8 cellular contexts compared by ENCODE assay signal in the genomic region with DNA sequence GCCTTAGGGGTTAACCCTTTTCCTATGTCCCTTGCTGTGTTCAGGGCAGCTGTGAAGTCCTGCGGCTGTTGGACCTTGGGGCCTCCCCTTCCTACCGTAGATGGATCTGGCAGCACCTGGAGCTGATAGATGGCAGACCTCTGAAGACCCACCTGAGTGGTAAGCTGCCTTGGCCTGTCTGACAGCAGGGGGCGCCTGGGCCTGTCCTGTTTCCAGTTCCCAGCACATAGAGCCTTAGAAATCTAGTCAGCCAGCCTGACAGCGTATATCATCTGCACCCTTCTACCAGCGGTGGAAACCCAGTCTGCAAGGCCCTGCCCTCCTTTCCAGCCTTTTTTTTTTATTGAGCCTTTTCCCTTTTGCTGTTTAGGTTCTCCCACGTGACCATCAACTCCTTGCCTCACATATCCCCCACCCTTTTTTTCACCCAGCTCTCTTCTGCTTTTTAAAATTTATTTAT. TPM values are rescaled to one million over a fixed set of nuclear protein-coding genes. Genes with fewer than 3 reads are reported as not detected.
DNase-seq lines count a peak whose midpoint lies in the region; ATAC-seq and TF ChIP-seq lines count a peak whose summit lies in the region.

No MANE protein-coding gene starts in this region.

- CTCF ChIA-PET in GM10248 (lab: Yijun Ruan, JAX), result interaction anchor here (0.6 to 12.1 kb wide), 29 partner anchors 8 to 813 kb away, joined by 3 to 495 read pairs (median 3); a partner anchor contains a TSS

- no peak overlapping the region for H3K4me3 ChIP-seq in upper lobe of right lung

- TF ChIP-seq CTCF in GM10248 (IDR thresholded peaks at IDR 0.05; ENCODE audit: control extremely low read depth, extremely low read depth, low read depth, missing control alignments) (peak; percentile 92), upper lobe of right lung (IDR thresholded peaks at IDR 0.05) (peak; percentile 90)

- ATAC-seq in Right ventricle myocardium superior (ENCODE audit: poor library complexity) (peak; percentile 97), upper lobe of right lung (peak; percentile 98), GM19467 (IDR thresholded peaks at IDR 0.05; ENCODE audit: unreplicated experiment) (no peak)

- H3K27ac Mint-ChIP-seq in activated naive CD8-positive, alpha-beta T cell treated with anti-CD3 and anti-CD28 coated beads for 36 hours, result no peak overlapping the region

- peaks cover 3% of the 10 kb centered on the region for H3K4me1 Mint-ChIP-seq in activated naive CD8-positive, alpha-beta T cell treated with anti-CD3 and anti-CD28 coated beads for 36 hours

- H3K27me3 Mint-ChIP-seq in activated naive CD8-positive, alpha-beta T cell treated with anti-CD3 and anti-CD28 coated beads for 36 hours, result no peaks in the 10 kb centered on the region

- no peak overlapping the region for H3K4me3 Mint-ChIP-seq in activated naive CD8-positive, alpha-beta T cell treated with anti-CD3 and anti-CD28 coated beads for 36 hours

- intact Hi-C loops in Right ventricle myocardium superior (cut with DNase I), result loop anchor here (2.0 kb wide), 2 partner anchors 144 to 206 kb away; no protein-coding TSS in a partner anchor
- intact Hi-C loops in posterior cingulate gyrus (cut with DNase I), result loop anchor here (1.0 to 10.0 kb wide), 3 partner anchors 143 to 200 kb away; a partner anchor contains a TSS
- intact Hi-C loops in upper lobe of right lung (cut with DNase I), result loop anchor here (5.0 kb wide), 1 partner anchor 142 kb away; no protein-coding TSS in a partner anchor

- peaks cover 3% of the 10 kb centered on the region for H3K4me1 ChIP-seq in upper lobe of right lung

- no peak overlapping the region for H3K27ac ChIP-seq in upper lobe of right lung

- H3K9me3 ChIP-seq in upper lobe of right lung, result no peaks in the 10 kb centered on the region

- POLR2A ChIA-PET in GM10248 (lab: Yijun Ruan, JAX), result interaction anchor here (1.4 kb wide), 1 partner anchor 143 kb away, joined by 6 read pairs; no protein-coding TSS in a partner anchor

- no peaks in the 10 kb centered on the region for H3K36me3 ChIP-seq in upper lobe of right lung

- H3K9me3 Mint-ChIP-seq in activated naive CD8-positive, alpha-beta T cell treated with anti-CD3 and anti-CD28 coated beads for 36 hours, result no peaks in the 10 kb centered on the region

- DNase-seq in GM10248 (ENCODE audit: extremely low spot score), result peak; percentile 76
- peak; percentile 88 for DNase-seq in NCI-H146 treated with DMSO at 0.1 percent for 48 hours (lab: John Stamatoyannopoulos, UW; ENCODE audit: unreplicated experiment)
- DNase-seq in SW 1271 (lab: John Stamatoyannopoulos, UW), result peak; percentile 86 to 94
- DNase-seq in activated naive CD8-positive, alpha-beta T cell treated with anti-CD3 and anti-CD28 coated beads for 36 hours, result peak; percentile 77
- peak; percentile 90 for DNase-seq in Right ventricle myocardium superior
- DNase-seq in posterior cingulate gyrus, result peak; percentile 44 to 97 (median 80)
- peak; percentile 93 for DNase-seq in upper lobe of right lung

- H3K36me3 Mint-ChIP-seq in activated naive CD8-positive, alpha-beta T cell treated with anti-CD3 and anti-CD28 coated beads for 36 hours, result no peaks in the 10 kb centered on the region

- H3K27me3 ChIP-seq in upper lobe of right lung, result no peaks in the 10 kb centered on the region

RNA-seq across cellular contexts. Expression of a gene that starts 26.6 kb away (rescaled TPM):
- 1 to 10 TPM; 3.6 to 3.8 TPM for total RNA-seq in activated naive CD8-positive, alpha-beta T cell treated with anti-CD3 and anti-CD28 coated beads for 36 hours
- total RNA-seq in Right ventricle myocardium superior (3.8 TPM), upper lobe of right lung (3.4 TPM)

RNA-seq across cellular contexts. Expression of a gene that starts 40.7 kb away (rescaled TPM):
- 10 to 100 TPM; 47.4 to 47.8 TPM for total RNA-seq in activated naive CD8-positive, alpha-beta T cell treated with anti-CD3 and anti-CD28 coated beads for 36 hours
- 37.9 TPM for total RNA-seq in Right ventricle myocardium superior
- total RNA-seq in upper lobe of right lung, result 56.2 TPM
